Comparison of ENCODE assay signal across 8 cellular contexts in the genomic region with DNA sequence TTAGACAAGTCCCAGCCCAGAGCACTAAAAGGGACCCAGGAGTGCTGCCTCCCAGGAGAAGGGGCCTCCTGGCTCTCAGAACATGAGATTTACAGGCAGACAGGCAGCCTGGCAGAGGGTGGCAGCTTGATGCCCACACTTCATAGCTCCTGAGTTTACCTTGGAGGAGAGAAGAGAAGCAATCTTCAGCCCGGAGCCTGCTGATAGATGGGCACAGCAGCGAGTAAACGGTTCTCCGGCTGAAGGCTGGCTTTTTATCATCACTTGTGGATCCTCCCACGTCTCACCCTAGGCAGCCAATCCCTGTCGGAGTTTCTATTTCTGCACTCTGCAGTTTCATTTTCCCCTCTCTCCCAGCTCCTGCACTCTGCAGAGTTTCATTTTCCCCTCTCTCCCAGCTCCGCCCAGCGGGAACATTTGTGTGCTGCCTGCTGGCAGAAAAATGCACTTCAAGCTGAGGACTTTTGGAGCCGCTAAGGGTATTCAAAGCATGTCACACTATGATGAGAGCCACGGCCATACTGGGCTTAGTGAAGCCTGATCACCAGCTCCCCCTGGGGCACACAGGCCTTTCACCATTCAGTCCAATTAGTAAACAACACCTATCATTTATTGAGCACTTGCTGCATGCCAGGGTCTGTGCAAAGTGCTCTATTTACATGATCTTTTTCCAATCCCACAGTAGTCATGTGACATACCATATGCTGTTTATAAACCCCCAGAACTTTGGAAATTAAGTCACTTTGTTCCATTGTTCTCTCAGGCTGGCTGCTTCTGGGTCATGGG. TPM values are rescaled to one million over a fixed set of nuclear protein-coding genes. Genes with fewer than 3 reads are reported as not detected.
A peak's percentile ranks its signal among the peaks of the same experiment; 100 is the strongest.
DNase-seq lines count a peak whose midpoint lies in the region; ATAC-seq, FAIRE-seq and TF ChIP-seq lines count a peak whose summit lies in the region.

A gene with protein sequence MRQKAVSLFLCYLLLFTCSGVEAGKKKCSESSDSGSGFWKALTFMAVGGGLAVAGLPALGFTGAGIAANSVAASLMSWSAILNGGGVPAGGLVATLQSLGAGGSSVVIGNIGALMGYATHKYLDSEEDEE (minus strand): TSS at position 229 of the 786 bp plus-strand sequence. CDS start 2,878 bp downstream, outside the sequence.

- CTCF ChIA-PET in WTC11 (lab: Charles Lee): interaction anchor here (0.6 to 4.1 kb wide), 24 partner anchors 9 to 376 kb away, joined by 3 to 83 read pairs (median 4); a partner anchor contains a TSS

- H3K27ac Mint-ChIP-seq in WTC11: peak within 1 kb of the TSS; percentile 94

- in situ Hi-C loops in ACHN (cut with HindIII; ENCODE audit: low pct_ligation_motif_present, low pct_unique_long_range_greater_than_20kb, low sequenced_read_pairs): no loop called here

- POLR2A ChIA-PET in WTC11 (lab: Charles Lee): interaction anchor here (0.6 to 1.5 kb wide), 3 partner anchors 53 to 174 kb away, joined by 3 to 6 read pairs (median 3); a partner anchor contains a TSS

- H3K36me3 Mint-ChIP-seq in WTC11: no peaks in the 10 kb centered on the region

- DNase-seq in ACHN (peak; percentile 96), NCI-H2227 treated with DMSO at 0.1 percent for 48 hours (lab: John Stamatoyannopoulos, UW) (peak; percentile 98), WTC11 (ENCODE audit: low spot score) (peak; percentile 60)
- DNase-seq in central memory CD4-positive, alpha-beta T cell: peak; percentile 84
- DNase-seq in stimulated activated CD4-positive, alpha-beta T cell treated with anti-CD3 and anti-CD28 coated beads, Interleukin-12 subunit alpha, Interleukin-12 subunit beta, amount 100 ng/mL, for 24 hours (ENCODE audit: low read depth in 2 of 2): peak; percentile 53 to 62

- peaks cover 12% of the 10 kb centered on the region for H3K4me1 Mint-ChIP-seq in WTC11

- peaks cover 19% of the 10 kb centered on the region for H3K27me3 Mint-ChIP-seq in WTC11 (ENCODE audit: low read depth)

- ATAC-seq in GM18858 (IDR thresholded peaks at IDR 0.05; ENCODE audit: unreplicated experiment) (peak; percentile 78), HG03108 (IDR thresholded peaks at IDR 0.05; ENCODE audit: unreplicated experiment) (peak; percentile 80), WTC11 (peak; percentile 84)

- peak within 1 kb of the TSS; percentile 75 for H3K4me3 Mint-ChIP-seq in WTC11

- TF ChIP-seq CTCF in WTC11 (IDR thresholded peaks at IDR 0.05): no peak

- peak; percentile 95 for FAIRE-seq in islet of Langerhans (lab: Jason Lieb, UNC)

- no peaks in the 10 kb centered on the region for H3K9me3 Mint-ChIP-seq in WTC11

TF ChIP-seq in WTC11, 78 proteins besides CTCF, POLR2A, EP300 and RAD21:
- no peak for TF ChIP-seq ATF1 (CRISPR knock-in tag; IDR thresholded peaks at IDR 0.05)
- no peak for TF ChIP-seq SOX15 (CRISPR knock-in tag; IDR thresholded peaks at IDR 0.05)
- TF ChIP-seq FOXK1 (CRISPR knock-in tag; IDR thresholded peaks at IDR 0.05): peak; percentile 54; the same call in 1 of the 2 replicates
- TF ChIP-seq CBFB (CRISPR knock-in tag; IDR thresholded peaks at IDR 0.05; ENCODE audit: low read depth): no peak
- TF ChIP-seq PRRX2 (CRISPR knock-in tag; IDR thresholded peaks at IDR 0.05): no peak
- TF ChIP-seq, protein P1, sequence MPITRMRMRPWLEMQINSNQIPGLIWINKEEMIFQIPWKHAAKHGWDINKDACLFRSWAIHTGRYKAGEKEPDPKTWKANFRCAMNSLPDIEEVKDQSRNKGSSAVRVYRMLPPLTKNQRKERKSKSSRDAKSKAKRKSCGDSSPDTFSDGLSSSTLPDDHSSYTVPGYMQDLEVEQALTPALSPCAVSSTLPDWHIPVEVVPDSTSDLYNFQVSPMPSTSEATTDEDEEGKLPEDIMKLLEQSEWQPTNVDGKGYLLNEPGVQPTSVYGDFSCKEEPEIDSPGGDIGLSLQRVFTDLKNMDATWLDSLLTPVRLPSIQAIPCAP (CRISPR knock-in tag; IDR thresholded peaks at IDR 0.05): no peak
- no peak for TF ChIP-seq ETV6 (CRISPR knock-in tag; IDR thresholded peaks at IDR 0.05)

RNA-seq across cellular contexts. Expression of the gene that starts here (rescaled TPM):
- 4.5 to 9.4 TPM (median 6.4 TPM) in 3 replicates for total RNA-seq in WTC11 (2021)

Comparison
In these comparisons a context has a peak if more than half of its experiments do, and no peak if none do; other contexts are left out.
1. Peak in every context shown above with its lines: DNase-seq and ATAC-seq.